Comparison of ENCODE assay signal across 8 cellular contexts in the genomic region with DNA sequence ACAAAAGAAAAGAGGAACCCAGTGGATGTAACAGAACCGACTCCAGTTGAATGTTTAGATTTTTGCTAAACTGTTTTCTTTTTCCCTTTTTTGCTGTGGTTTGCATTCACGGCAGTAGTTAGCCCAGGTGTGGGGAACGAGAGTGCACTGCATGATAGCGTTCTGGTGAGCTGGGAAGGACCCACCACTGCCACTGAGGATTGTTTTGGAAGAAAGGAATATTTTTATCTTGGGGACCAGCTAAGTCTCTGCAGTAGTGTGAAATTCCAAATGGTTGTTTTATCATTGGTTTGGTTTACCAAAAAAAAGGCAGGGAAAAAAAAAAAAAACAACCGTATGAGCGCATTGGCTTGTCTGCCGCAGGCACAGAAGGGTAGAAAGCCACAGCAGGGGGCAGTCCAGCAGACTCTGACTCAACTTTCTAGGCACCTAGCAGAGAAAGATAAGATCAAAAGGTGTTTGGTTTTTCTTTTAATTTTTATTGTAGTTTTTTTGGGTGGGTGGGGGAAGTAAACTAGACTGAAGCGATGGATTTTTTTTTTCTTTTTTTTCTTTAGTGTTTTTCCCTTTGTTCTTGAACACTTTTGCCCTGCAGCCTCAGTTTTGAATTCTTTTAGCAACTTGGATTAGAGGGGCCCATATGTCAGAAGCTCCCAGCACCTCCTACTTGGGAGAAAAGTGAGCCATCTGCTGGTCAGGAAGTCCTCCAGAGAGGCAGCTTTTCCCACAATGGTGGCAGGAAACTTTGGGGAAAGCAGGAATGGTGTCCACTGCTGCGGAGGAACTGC. TPM values are rescaled to one million over a fixed set of nuclear protein-coding genes. Genes with fewer than 3 reads are reported as not detected.
DNase-seq lines count a peak whose midpoint lies in the region; ATAC-seq lines count a peak whose summit lies in the region.

No MANE protein-coding gene starts in this region.

- DNase-seq in D341Med (ENCODE audit: low spot score) (peak; percentile 68), NCI-H446 treated with DMSO at 0.1 percent for 48 hours (lab: John Stamatoyannopoulos, UW) (peak; percentile 9), head of caudate nucleus (peak in 32 of 42 donors; percentile 19 to 77 (median 50)), DMS79 (lab: John Stamatoyannopoulos, UW) (no peak), globus pallidus (ENCODE audit: low spot score) (no peak)
- peak in 2 of 3 experiments; percentile 40 to 54 for DNase-seq in stimulated activated CD4-positive, alpha-beta T cell treated with anti-CD3 and anti-CD28 coated beads, TNF-alpha, amount 100 ng/mL, for 4 hours (ENCODE audit: low read depth in 3 of 3)

- H3K9me3 Mint-ChIP-seq in activated T-helper 17 cell treated with anti-CD3 and anti-CD28 coated beads, Interleukin-2, amount 50 U/mL, for 72 hours: no peaks in the 10 kb centered on the region

- peaks cover 83% of the 10 kb centered on the region for H3K36me3 Mint-ChIP-seq in activated T-helper 17 cell treated with anti-CD3 and anti-CD28 coated beads, Interleukin-2, amount 50 U/mL, for 72 hours (ENCODE audit: low read depth)

- intact Hi-C loops in head of caudate nucleus (cut with DNase I): no loop called here

- H3K4me1 Mint-ChIP-seq in activated T-helper 17 cell treated with anti-CD3 and anti-CD28 coated beads, Interleukin-2, amount 50 U/mL, for 72 hours: peaks cover 40% of the 10 kb centered on the region

- H3K27me3 Mint-ChIP-seq in activated T-helper 17 cell treated with anti-CD3 and anti-CD28 coated beads, Interleukin-2, amount 50 U/mL, for 72 hours: no peaks in the 10 kb centered on the region

- peak; percentile 64 for ATAC-seq in activated T-helper 17 cell treated with anti-CD3 and anti-CD28 coated beads, Interleukin-2, amount 50 U/mL, for 72 hours (replicated peaks)
- no peak for ATAC-seq in HG03097 (IDR thresholded peaks at IDR 0.05; ENCODE audit: low FRiP score, unreplicated experiment)

- H3K27ac Mint-ChIP-seq in activated T-helper 17 cell treated with anti-CD3 and anti-CD28 coated beads, Interleukin-2, amount 50 U/mL, for 72 hours: peak overlapping the region; percentile 85

- peak overlapping the region; percentile 88 for H3K4me3 Mint-ChIP-seq in activated T-helper 17 cell treated with anti-CD3 and anti-CD28 coated beads, Interleukin-2, amount 50 U/mL, for 72 hours

RNA-seq across cellular contexts. Expression of gene RAB5IF, which starts 13.5 kb away (rescaled TPM):
- total RNA-seq in activated T-helper 17 cell treated with anti-CD3 and anti-CD28 coated beads, Interleukin-2, amount 50 U/mL, for 72 hours: 100 to 1,000 TPM in 1 of 2 donors, 10 to 100 TPM in 1; 60.8 to 186 TPM

RNA-seq across cellular contexts. Expression of gene TGIF2, which starts 18.7 kb away (rescaled TPM):
- 10 to 100 TPM; 43.8 to 57.1 TPM for total RNA-seq in activated T-helper 17 cell treated with anti-CD3 and anti-CD28 coated beads, Interleukin-2, amount 50 U/mL, for 72 hours

RNA-seq across cellular contexts. Expression of gene MYL9, which starts 50.7 kb away (rescaled TPM):
- total RNA-seq in activated T-helper 17 cell treated with anti-CD3 and anti-CD28 coated beads, Interleukin-2, amount 50 U/mL, for 72 hours: 10 to 100 TPM in 1 of 2 donors, 1 to 10 TPM in 1; 4.4 to 10.1 TPM

RNA-seq across cellular contexts. Expression of gene SLA2, which starts 53.9 kb away (rescaled TPM):
- total RNA-seq in activated T-helper 17 cell treated with anti-CD3 and anti-CD28 coated beads, Interleukin-2, amount 50 U/mL, for 72 hours: 10 to 100 TPM; 42.4 to 43.7 TPM

Comparison
In these comparisons a context has a peak if more than half of its experiments do, and no peak if none do; other contexts are left out.
1. DNase-seq: peak in D341Med (single experiment), NCI-H446 treated with DMSO at 0.1 percent for 48 hours (single experiment), head of caudate nucleus (32 of 42) and stimulated activated CD4-positive, alpha-beta T cell treated with anti-CD3 and anti-CD28 coated beads, TNF-alpha, amount 100 ng/mL, for 4 hours (2 of 3); none in DMS79 (single experiment) and globus pallidus (single experiment).